Comparison of ENCODE assay signal across 11 cellular contexts in the genomic region with DNA sequence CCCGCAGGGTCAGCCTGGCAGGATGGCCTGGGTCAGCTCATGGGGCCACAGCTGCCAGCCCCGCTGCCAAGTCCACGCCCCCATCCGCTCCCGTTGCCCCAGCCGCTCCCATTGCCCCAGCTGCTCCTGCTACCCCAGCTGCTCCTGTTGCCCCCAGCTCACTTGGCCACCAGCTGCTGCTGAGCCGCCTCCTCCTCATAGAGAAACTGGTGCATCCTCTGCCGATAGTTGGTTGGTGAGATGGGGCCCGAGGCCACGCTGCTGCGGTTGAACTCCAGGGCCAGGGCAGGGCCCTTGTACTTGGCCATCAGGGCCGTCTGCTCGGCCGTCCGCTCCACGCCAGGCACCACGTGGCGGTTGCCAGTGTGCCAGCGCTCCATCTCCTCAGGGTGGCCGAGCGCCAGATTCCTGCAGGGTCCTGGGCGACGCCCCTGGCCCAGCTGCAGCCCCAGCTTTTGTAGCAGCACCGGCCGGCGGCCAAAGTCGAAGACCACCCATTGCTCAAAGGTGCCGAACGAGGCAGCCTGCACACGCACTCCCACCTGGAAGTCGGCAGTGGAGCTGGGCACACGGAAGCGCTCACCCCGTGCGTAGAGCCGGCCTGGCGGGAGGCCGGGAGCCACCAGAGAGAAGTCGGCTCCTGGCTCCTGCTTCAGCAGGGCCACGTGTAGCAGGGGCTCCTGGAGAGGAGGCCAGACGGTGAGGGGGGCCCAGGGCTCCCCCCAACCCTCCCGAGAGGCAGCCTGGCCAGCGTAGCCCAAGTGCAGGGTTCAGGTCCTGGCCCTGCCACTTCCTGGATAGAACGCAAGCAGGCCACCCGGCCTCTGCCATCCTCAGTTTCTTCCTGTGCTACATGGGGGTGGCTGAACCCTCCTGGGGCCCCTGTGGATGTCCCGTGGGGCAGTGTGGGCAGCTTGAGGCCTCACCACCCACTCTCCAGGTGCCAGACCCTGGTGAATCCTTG. TPM values are rescaled to one million over a fixed set of nuclear protein-coding genes. Genes with fewer than 3 reads are reported as not detected.
DNase-seq lines count a peak whose midpoint lies in the region; ATAC-seq, FAIRE-seq and TF ChIP-seq lines count a peak whose summit lies in the region.
"Had no signal": no experiment of that assay in that cellular context is flagged by ENCODE, and none has a peak within 500 bp of the region (broad histone marks: within the 10 kb centered on the region; RNA-seq: fewer than 3 reads in every experiment).

No MANE protein-coding gene starts in this region.

- CTCF ChIA-PET in K562 (lab: Yijun Ruan, JAX; ENCODE audit: low intra/inter-chr PET ratio) = no interaction called here

- POLR2A ChIA-PET in K562 (lab: Yijun Ruan, JAX) = interaction anchor here (0.6 to 2.3 kb wide), 8 partner anchors 8 to 582 kb away, joined by 3 to 7 read pairs (median 4); a partner anchor contains a TSS

- H4K20me1 ChIP-seq in Loucy (ENCODE audit: insufficient read depth, low read length, poor library complexity, severe bottlenecking) (peaks cover 13% of the 10 kb centered on the region), K562 (replicated peaks; ENCODE audit: control insufficient read depth, insufficient read depth, low read length) (peaks cover 3% of the 10 kb centered on the region; the same call in 1 of the 2 replicates)

- in situ Hi-C loops in K562 (cut with MboI) = no loop called here

- no peak for TF ChIP-seq POLR2A in K562 (conservative IDR thresholded peaks at IDR 0.05)

- no peak for TF ChIP-seq EP300 in K562 (IDR thresholded peaks at IDR 0.05; ENCODE audit: low read length)

- no peak for FAIRE-seq in K562 (lab: Jason Lieb, UNC)
- FAIRE-seq: frontal cortex had no signal

- H3K9me1 ChIP-seq in K562 (ENCODE audit: control insufficient read depth, insufficient read depth, low read length) = peaks cover 3% of the 10 kb centered on the region

- H3K79me2 ChIP-seq in Loucy (ENCODE audit: insufficient read depth, low read length) (no peaks in the 10 kb centered on the region), K562 (ENCODE audit: control insufficient read depth, insufficient read depth, low read length) (no peaks in the 10 kb centered on the region)

- H3K4me1 ChIP-seq in Loucy (ENCODE audit: insufficient read depth, low read length, poor library complexity, severe bottlenecking) = peaks cover 32% of the 10 kb centered on the region
- peaks cover under 1 to 89% of the 10 kb centered on the region in 2 experiments; a peak in 4 of 5 replicates for H3K4me1 ChIP-seq in K562 (replicated peaks in 1 of 2; ENCODE audit: control insufficient read depth in 2 of 2, insufficient read depth in 2 of 2, low read length in 2 of 2)

- H3K4me3 ChIP-seq in Loucy (ENCODE audit: low read length, poor library complexity, severe bottlenecking) = peak overlapping the region; percentile 57
- no peak overlapping the region for H3K4me3 ChIP-seq in K562

- H3K4me2 ChIP-seq in Loucy (ENCODE audit: low read depth, low read length, poor library complexity, severe bottlenecking) = peak overlapping the region; percentile 71
- no peak overlapping the region for H3K4me2 ChIP-seq in K562 (ENCODE audit: insufficient read depth, low read length)

- H3K9ac ChIP-seq in Loucy (ENCODE audit: low read depth, low read length, poor library complexity, severe bottlenecking) = no peak overlapping the region
- no peak overlapping the region for H3K9ac ChIP-seq in K562 (ENCODE audit: insufficient read depth in 1 of 2, low read depth in 2 of 2, low read length in 2 of 2)

- BruUV-seq in K562 (replicated peaks; lab: Mats Ljungman, UMichigan) = no TSS peak

- H3K9me2 ChIP-seq in Loucy (replicated peaks; ENCODE audit: low read depth, low read length) = no peaks in the 10 kb centered on the region

- peaks cover 4% of the 10 kb centered on the region for H3K27me3 ChIP-seq in Loucy (ENCODE audit: insufficient read depth, low read length, poor library complexity, severe bottlenecking)
- peaks cover 0 to 17% of the 10 kb centered on the region in 2 experiments; a peak in 2 of 5 replicates for H3K27me3 ChIP-seq in K562 (ENCODE audit: control insufficient read depth in 2 of 2, insufficient read depth in 2 of 2, low read length in 2 of 2)

- no peaks in the 10 kb centered on the region for H3F3A ChIP-seq in Loucy (ENCODE audit: low read depth)

- no peak for TF ChIP-seq RAD21 in K562 (CRISPR knock-in tag; conservative IDR thresholded peaks at IDR 0.05 in 1 of 2, IDR thresholded peaks at IDR 0.05 in 1 of 2)

- ATAC-seq in K562 (no peak), HG02642 (IDR thresholded peaks at IDR 0.05; ENCODE audit: poor library complexity, unreplicated experiment) (no peak), HG03159 (IDR thresholded peaks at IDR 0.05; ENCODE audit: unreplicated experiment) (no peak)
- ATAC-seq: WTC11 had no signal

- intact Hi-C loops in K562 (cut with micrococcal nuclease) = no loop called here

- TF ChIP-seq CTCF in Loucy (conservative IDR thresholded peaks at IDR 0.05; ENCODE audit: low read length) (no peak), K562 (IDR thresholded peaks at IDR 0.05 in 2 of 3, conservative IDR thresholded peaks at IDR 0.05 in 1 of 3; ENCODE audit: insufficient read depth in 2 of 3, low read depth in 1 of 3, low read length in 3 of 3) (no peak)

- H2AFZ ChIP-seq in Loucy (ENCODE audit: low read length) (no peak overlapping the region), K562 (ENCODE audit: low read depth, low read length) (no peak overlapping the region)

- H3K27ac ChIP-seq in K562 (ENCODE audit: extremely low read depth, low read depth, low read length) = no peak overlapping the region
- H3K27ac ChIP-seq: HL-60 had no signal

- H3K36me3 ChIP-seq in Loucy (ENCODE audit: insufficient read depth, low read length) = no peaks in the 10 kb centered on the region
- H3K36me3 ChIP-seq in K562 (ENCODE audit: control insufficient read depth, insufficient read depth, low read length) = no peaks in the 10 kb centered on the region

- peak; percentile 93 for DNase-seq in COR-L47 (lab: John Stamatoyannopoulos, UW)
- DNase-seq in K562 (ENCODE audit: extremely low read depth in 1 of 4, low spot score in 3 of 4) = no peak
- DNase-seq in T1000 (lab: John Stamatoyannopoulos, UW) = no peak
- DNase-seq: DMS153, NCI-H1436 had no signal

- WGBS in K562 (ENCODE audit: insufficient coverage, low coverage, missing lambda C conversion rate) = 58% methylated on average over 28 of the region's 46 CpGs

- no peaks in the 10 kb centered on the region for H3K9me3 ChIP-seq in Loucy (ENCODE audit: insufficient read depth, low read depth, low read length)
- H3K9me3 ChIP-seq in K562 (replicated peaks; ENCODE audit: control insufficient read depth, insufficient read depth, low read depth, low read length) = no peaks in the 10 kb centered on the region

RNA-seq across cellular contexts. Expression of a gene that starts 4.8 kb away (rescaled TPM):
- total RNA-seq in K562 (2011; cell fraction: chromatin; rRNA removed; ENCODE audit: low replicate concordance) = 12.0 and 57.7 TPM in 2 replicates
- 46.8 and 60.9 TPM in 2 replicates for total RNA-seq in K562 (2011; cell fraction: nucleolus; rRNA removed)
- total RNA-seq in K562 (2011; cell fraction: nucleoplasm; rRNA removed) = 17.9 and 18.1 TPM in 2 replicates
- total RNA-seq in K562 (2014; rRNA removed) = 5.0 and 5.9 TPM in 2 replicates
- total RNA-seq in K562 (2014; rRNA removed; fragmentation: Illumina TruSeq; extraction: Trizol) = 0.26 and 0.69 TPM in 2 replicates
- total RNA-seq in K562 (2015; rRNA removed; fragmentation: Illumina TruSeq; extraction: Trizol) = 2.4 and 3.5 TPM in 2 replicates
- total RNA-seq in K562 (2021) = 7.8 and 9.1 TPM in 2 replicates
- 3.3 and 3.5 TPM in 2 replicates for polyA plus RNA-seq in K562 (2011; rRNA removed)
- 1.7 and 5.6 TPM in 2 replicates for polyA plus RNA-seq in K562 (2011; cell fraction: cytosol; rRNA removed)
- polyA plus RNA-seq in K562 (2011; cell fraction: nucleus; rRNA removed) = 8.9 and 19.2 TPM in 2 replicates
- 4.9 and 15.0 TPM in 2 replicates for polyA plus RNA-seq in K562 (2012)
- 2.3 and 3.5 TPM in 2 replicates for polyA plus RNA-seq in K562 (2014; fragmentation: Illumina TruSeq; extraction: Trizol)
- polyA plus RNA-seq in K562 (2014; fragmentation: Nextera tagmentation; extraction: Ambion mirVana) = under 1 TPM in 1 of 2 experiments, not detected in 1; 0.03 TPM
- 2.8 and 5.0 TPM in 2 replicates for polyA plus RNA-seq in K562 (2014; rRNA removed)
- polyA minus RNA-seq in K562 (2011; rRNA and poly(A)+ RNA removed) = 2.3 and 6.2 TPM in 2 replicates
- 7.4 and 13.1 TPM in 2 replicates for polyA minus RNA-seq in K562 (2011; cell fraction: cytosol; rRNA and poly(A)+ RNA removed)
- polyA minus RNA-seq in K562 (2011; cell fraction: nucleus; rRNA and poly(A)+ RNA removed) = 15.1 and 18.3 TPM in 2 replicates

RNA-seq across cellular contexts. Expression of a gene that starts 15.3 kb away (rescaled TPM):
- total RNA-seq in K562 (2011; cell fraction: chromatin; rRNA removed; ENCODE audit: low replicate concordance) = 1.1 and 6.2 TPM in 2 replicates
- total RNA-seq in K562 (2011; cell fraction: nucleolus; rRNA removed) = 5.0 and 5.5 TPM in 2 replicates
- 1.8 and 2.2 TPM in 2 replicates for total RNA-seq in K562 (2011; cell fraction: nucleoplasm; rRNA removed)
- 0.64 and 0.65 TPM in 2 replicates for total RNA-seq in K562 (2014; rRNA removed)
- 0.06 TPM in 1 of 2 replicates, not detected in the other for total RNA-seq in K562 (2014; rRNA removed; fragmentation: Illumina TruSeq; extraction: Trizol)
- 0.14 and 0.23 TPM in 2 replicates for total RNA-seq in K562 (2015; rRNA removed; fragmentation: Illumina TruSeq; extraction: Trizol)
- total RNA-seq in K562 (2021) = 0.74 and 0.89 TPM in 2 replicates
- 1.2 TPM in 2 replicates for polyA plus RNA-seq in K562 (2011; rRNA removed)
- polyA plus RNA-seq in K562 (2011; cell fraction: cytosol; rRNA removed) = 1.9 and 6.4 TPM in 2 replicates
- polyA plus RNA-seq in K562 (2011; cell fraction: nucleus; rRNA removed) = 5.8 and 19.1 TPM in 2 replicates
- 0.94 and 1.1 TPM in 2 replicates for polyA plus RNA-seq in K562 (2012)
- 0.15 and 0.39 TPM in 2 replicates for polyA plus RNA-seq in K562 (2014; fragmentation: Illumina TruSeq; extraction: Trizol)
- polyA plus RNA-seq in K562 (2014; fragmentation: Nextera tagmentation; extraction: Ambion mirVana) = under 1 TPM in 1 of 2 experiments, not detected in 1; 0.08 TPM
- 1.2 and 2.3 TPM in 2 replicates for polyA plus RNA-seq in K562 (2014; rRNA removed)
- polyA minus RNA-seq in K562 (2011; rRNA and poly(A)+ RNA removed) = 0.45 and 0.56 TPM in 2 replicates
- 0.46 and 1.3 TPM in 2 replicates for polyA minus RNA-seq in K562 (2011; cell fraction: cytosol; rRNA and poly(A)+ RNA removed)
- polyA minus RNA-seq in K562 (2011; cell fraction: nucleus; rRNA and poly(A)+ RNA removed) = 1.6 and 3.9 TPM in 2 replicates

RNA-seq across cellular contexts. Expression of a gene that starts 21.7 kb away (rescaled TPM):
- not detected in 2 replicates for total RNA-seq in K562 (2011; cell fraction: chromatin; rRNA removed; ENCODE audit: low replicate concordance)
- total RNA-seq in K562 (2011; cell fraction: nucleolus; rRNA removed) = 0.17 TPM in 1 of 2 replicates, not detected in the other
- total RNA-seq in K562 (2011; cell fraction: nucleoplasm; rRNA removed) = not detected in 2 replicates
- not detected in 2 replicates for total RNA-seq in K562 (2014; rRNA removed)
- total RNA-seq in K562 (2014; rRNA removed; fragmentation: Illumina TruSeq; extraction: Trizol) = not detected in 2 replicates
- not detected in 2 replicates for total RNA-seq in K562 (2015; rRNA removed; fragmentation: Illumina TruSeq; extraction: Trizol)
- total RNA-seq in K562 (2021) = not detected in 2 replicates
- polyA plus RNA-seq in K562 (2011; rRNA removed) = 0.04 and 0.07 TPM in 2 replicates
- 0.03 and 0.07 TPM in 2 replicates for polyA plus RNA-seq in K562 (2011; cell fraction: cytosol; rRNA removed)
- polyA plus RNA-seq in K562 (2011; cell fraction: nucleus; rRNA removed) = 0.13 and 0.21 TPM in 2 replicates
- 0.05 TPM in 1 of 2 replicates, not detected in the other for polyA plus RNA-seq in K562 (2012)
- polyA plus RNA-seq in K562 (2014; fragmentation: Illumina TruSeq; extraction: Trizol) = not detected in 2 replicates
- not detected for polyA plus RNA-seq in K562 (2014; fragmentation: Nextera tagmentation; extraction: Ambion mirVana)
- polyA plus RNA-seq in K562 (2014; rRNA removed) = not detected in 2 replicates
- not detected in 2 replicates for polyA minus RNA-seq in K562 (2011; rRNA and poly(A)+ RNA removed)
- not detected in 2 replicates for polyA minus RNA-seq in K562 (2011; cell fraction: cytosol; rRNA and poly(A)+ RNA removed)
- polyA minus RNA-seq in K562 (2011; cell fraction: nucleus; rRNA and poly(A)+ RNA removed) = not detected in 2 replicates
- total RNA-seq: frontal cortex had no signal

RNA-seq across cellular contexts. Expression of a gene that starts 32.1 kb away (rescaled TPM):
- total RNA-seq in K562 (2011; cell fraction: chromatin; rRNA removed; ENCODE audit: low replicate concordance) = not detected in 2 replicates
- not detected in 2 replicates for total RNA-seq in K562 (2011; cell fraction: nucleolus; rRNA removed)
- total RNA-seq in K562 (2011; cell fraction: nucleoplasm; rRNA removed) = not detected in 2 replicates
- total RNA-seq in K562 (2014; rRNA removed) (not detected in 2 replicates), K562 (2014; rRNA removed; fragmentation: Illumina TruSeq; extraction: Trizol) (not detected in 2 replicates), K562 (2015; rRNA removed; fragmentation: Illumina TruSeq; extraction: Trizol) (not detected in 2 replicates), K562 (2021) (not detected in 2 replicates)
- polyA plus RNA-seq in K562 (2011; rRNA removed) (not detected in 2 replicates), K562 (2014; fragmentation: Illumina TruSeq; extraction: Trizol) (not detected in 2 replicates), K562 (2014; fragmentation: Nextera tagmentation; extraction: Ambion mirVana) (not detected), K562 (2014; rRNA removed) (0.07 TPM in 1 of 2 replicates, not detected in the other)
- 0.03 TPM in 1 of 2 replicates, not detected in the other for polyA plus RNA-seq in K562 (2011; cell fraction: cytosol; rRNA removed)
- polyA plus RNA-seq in K562 (2011; cell fraction: nucleus; rRNA removed) = not detected in 2 replicates
- polyA plus RNA-seq in K562 (2012) = 0.11 TPM in 1 of 2 replicates, not detected in the other
- not detected in 2 replicates for polyA minus RNA-seq in K562 (2011; rRNA and poly(A)+ RNA removed)
- not detected in 2 replicates for polyA minus RNA-seq in K562 (2011; cell fraction: cytosol; rRNA and poly(A)+ RNA removed)
- polyA minus RNA-seq in K562 (2011; cell fraction: nucleus; rRNA and poly(A)+ RNA removed) = not detected in 2 replicates
- total RNA-seq: frontal cortex had no signal

RNA-seq across cellular contexts. Expression of a gene that starts 48.7 kb away (rescaled TPM):
- total RNA-seq in K562 (2011; cell fraction: chromatin; rRNA removed; ENCODE audit: low replicate concordance) = 8.8 and 25.0 TPM in 2 replicates
- total RNA-seq in K562 (2011; cell fraction: nucleolus; rRNA removed) = 34.9 and 37.0 TPM in 2 replicates
- 25.6 and 28.6 TPM in 2 replicates for total RNA-seq in K562 (2011; cell fraction: nucleoplasm; rRNA removed)
- total RNA-seq in K562 (2014; rRNA removed) (73.9 and 86.1 TPM in 2 replicates), K562 (2014; rRNA removed; fragmentation: Illumina TruSeq; extraction: Trizol) (2.3 and 4.5 TPM in 2 replicates), K562 (2015; rRNA removed; fragmentation: Illumina TruSeq; extraction: Trizol) (10.5 and 16.6 TPM in 2 replicates), K562 (2021) (220 and 233 TPM in 2 replicates)
- polyA plus RNA-seq in K562 (2011; rRNA removed) (4.5 and 9.8 TPM in 2 replicates), K562 (2014; fragmentation: Illumina TruSeq; extraction: Trizol) (11.2 and 59.1 TPM in 2 replicates), K562 (2014; fragmentation: Nextera tagmentation; extraction: Ambion mirVana) (under 1 TPM; 0.77 to 0.85 TPM), K562 (2014; rRNA removed) (98.3 and 99.6 TPM in 2 replicates)
- polyA plus RNA-seq in K562 (2011; cell fraction: cytosol; rRNA removed) = 17.2 and 51.6 TPM in 2 replicates
- 34.4 and 40.3 TPM in 2 replicates for polyA plus RNA-seq in K562 (2011; cell fraction: nucleus; rRNA removed)
- 125 and 320 TPM in 2 replicates for polyA plus RNA-seq in K562 (2012)
- 0.95 and 2.2 TPM in 2 replicates for polyA minus RNA-seq in K562 (2011; rRNA and poly(A)+ RNA removed)
- 82.0 and 193 TPM in 2 replicates for polyA minus RNA-seq in K562 (2011; cell fraction: cytosol; rRNA and poly(A)+ RNA removed)
- 25.2 and 33.4 TPM in 2 replicates for polyA minus RNA-seq in K562 (2011; cell fraction: nucleus; rRNA and poly(A)+ RNA removed)
